ENCODE assay signal across 1 cellular context in genomic region chr13:60396783-60397692, GRCh38.
TF ChIP-seq lines count a peak whose summit lies in the region.

TDRD3 (plus strand) TSS chr13:60397220; CDS start chr13:60397365, 145 bp downstream.

TF ChIP-seq in K562, 482 proteins besides CTCF, POLR2A, EP300 and RAD21 (continued from another document and continues in another):
- TF ChIP-seq ZNF395 (CRISPR knock-in tag; IDR thresholded peaks at IDR 0.05) (no peak), CBFB (CRISPR knock-in tag; IDR thresholded peaks at IDR 0.05) (no peak), NKRF (IDR thresholded peaks at IDR 0.05; ENCODE audit: borderline replicate concordance) (peak; percentile 6; the same call in 1 of the 2 replicates), CSDE1 (IDR thresholded peaks at IDR 0.05) (no peak), ILF3 (IDR thresholded peaks at IDR 0.05; ENCODE audit: borderline replicate concordance) (peak; percentile 6; the same call in 1 of the 2 replicates), JUND (IDR thresholded peaks at IDR 0.05; ENCODE audit: borderline replicate concordance, low read depth, low read length) (0 out of 2 replicates have a peak, but pooled peaks have one; percentile 6), JUND (tag; IDR thresholded peaks at IDR 0.05; ENCODE audit: borderline replicate concordance, low read depth, low read length) (no peak), STAG1 (CRISPR knock-in tag; IDR thresholded peaks at IDR 0.05; ENCODE audit: borderline replicate concordance) (no peak), HMGN3 (IDR thresholded peaks at IDR 0.05; ENCODE audit: borderline replicate concordance, extremely low read depth, insufficient read length, low read depth, low read length) (no peak), MNT (conservative IDR thresholded peaks at IDR 0.05) (peak; percentile 55 to 72), ZSCAN32 (CRISPR knock-in tag; IDR thresholded peaks at IDR 0.05) (no peak), BCLAF1 (IDR thresholded peaks at IDR 0.05; ENCODE audit: borderline replicate concordance in 1 of 2, control insufficient read depth in 1 of 2, low read depth in 2 of 2, low read length in 1 of 2) (no peak), ZNF347 (CRISPR knock-in tag; IDR thresholded peaks at IDR 0.05; ENCODE audit: low read depth) (no peak), HDGF (IDR thresholded peaks at IDR 0.05) (no peak), CBX1 (IDR thresholded peaks at IDR 0.05; ENCODE audit: low read depth) (peak; percentile 40; the same call in 1 of the 2 replicates), XRCC3 (IDR thresholded peaks at IDR 0.05) (no peak), SAFB (IDR thresholded peaks at IDR 0.05; ENCODE audit: borderline replicate concordance, low read depth, low read length) (no peak), CTCFL (IDR thresholded peaks at IDR 0.05; ENCODE audit: borderline replicate concordance, insufficient read depth, low read depth, low read length, poor library complexity, severe bottlenecking) (no peak), ELF2 (CRISPR knock-in tag; IDR thresholded peaks at IDR 0.05) (no peak), SREBF1 (IDR thresholded peaks at IDR 0.05; ENCODE audit: borderline replicate concordance, low read depth, low read length) (no peak), SUPT5H (IDR thresholded peaks at IDR 0.05) (peak; percentile 76), L3MBTL2 (IDR thresholded peaks at IDR 0.05) (peak; percentile 81), NFIC (IDR thresholded peaks at IDR 0.05) (0 out of 2 replicates have a peak, but pooled peaks have one; percentile 13), ARID4B (CRISPR knock-in tag; IDR thresholded peaks at IDR 0.05) (no peak), PHF8 (IDR thresholded peaks at IDR 0.05; ENCODE audit: borderline replicate concordance, low read length) (peak; percentile 63; the same call in 1 of the 2 replicates), STAT6 (CRISPR knock-in tag; IDR thresholded peaks at IDR 0.05) (no peak), FOXP1 (CRISPR knock-in tag; IDR thresholded peaks at IDR 0.05) (no peak), ZFX (CRISPR knock-in tag; IDR thresholded peaks at IDR 0.05) (peak; percentile 75), CCAR2 (IDR thresholded peaks at IDR 0.05; ENCODE audit: low read depth, low read length) (no peak), ETV5 (CRISPR knock-in tag; IDR thresholded peaks at IDR 0.05; ENCODE audit: low read depth) (no peak), NCOA4 (IDR thresholded peaks at IDR 0.05; ENCODE audit: partially characterized antibody) (no peak), BRD4 (IDR thresholded peaks at IDR 0.05) (no peak), PTRF (tag; IDR thresholded peaks at IDR 0.05) (no peak), ZBTB11 (CRISPR knock-in tag; IDR thresholded peaks at IDR 0.05) (peak in 2 of 3 experiments; percentile 70 to 92; a peak in 4 of 6 replicates), TAF15 (IDR thresholded peaks at IDR 0.05; ENCODE audit: low read depth, low read length) (no peak)
